Comparison of ENCODE assay signal across 14 cellular contexts in genomic region chr11:1351278-1351937, GRCh38. TPM values are rescaled to one million over a fixed set of nuclear protein-coding genes. Genes with fewer than 3 reads are reported as not detected.
DNase-seq lines count a peak whose midpoint lies in the region; ATAC-seq and TF ChIP-seq lines count a peak whose summit lies in the region.
"Had no signal": no experiment of that assay in that cellular context is flagged by ENCODE, and none has a peak within 500 bp of the region (broad histone marks: within the 10 kb centered on the region; RNA-seq: fewer than 3 reads in every experiment).

No MANE protein-coding gene starts in this region.

- no peaks in the 10 kb centered on the region for H3K36me3 ChIP-seq in A673 (ENCODE audit: insufficient read depth, low read length, poor library complexity, severe bottlenecking)
- H3K36me3 ChIP-seq: ovary had no signal

- CTCF ChIA-PET in A673 (lab: Charles Lee) = no interaction called here

- H3K27me3 ChIP-seq in A673 (replicated peaks; ENCODE audit: insufficient read depth, low read depth, low read length, poor library complexity) = no peaks in the 10 kb centered on the region
- H3K27me3 ChIP-seq: ovary had no signal

- peaks cover 12% of the 10 kb centered on the region for H3K27me3 Mint-ChIP-seq in glutamatergic neuron (ENCODE audit: unreplicated experiment)

- no peak overlapping the region for H3K27ac ChIP-seq in A673 (ENCODE audit: low read depth, low read length, poor library complexity, severe bottlenecking)
- H3K27ac ChIP-seq: ovary had no signal

- DNase-seq in A673 (ENCODE audit: low spot score) = peak; percentile 12
- peak; percentile 76 for DNase-seq in GM12865 (ENCODE audit: low read depth)
- DNase-seq in glutamatergic neuron = no peak
- no peak for DNase-seq in cerebellum (ENCODE audit: low spot score)
- DNase-seq in KG1 (lab: John Stamatoyannopoulos, UW) = no peak
- no peak for DNase-seq in NCI-H524 treated with DMSO at 0.1 percent for 48 hours (lab: John Stamatoyannopoulos, UW)
- DNase-seq: CD4-positive, CD25-positive, alpha-beta regulatory T cell; Kasumi-1; Right ventricle myocardium superior had no signal

- intact Hi-C loops in A673 (cut with micrococcal nuclease; ENCODE audit: unreplicated experiment) = no loop called here

- H3K4me1 ChIP-seq in A673 (ENCODE audit: insufficient read depth, low read length, poor library complexity, severe bottlenecking) = no peaks in the 10 kb centered on the region

- TF ChIP-seq CTCF in A673 (conservative IDR thresholded peaks at IDR 0.05; ENCODE audit: low read depth, low read length) (no peak), GM12865 (IDR thresholded peaks at IDR 0.05; ENCODE audit: insufficient read depth, low read depth, low read length, missing control alignments) (no peak), glutamatergic neuron (IDR thresholded peaks at IDR 0.05; ENCODE audit: partially characterized antibody, unreplicated experiment) (no peak)

- ATAC-seq in HG03108 (IDR thresholded peaks at IDR 0.05; ENCODE audit: unreplicated experiment) = no peak
- ATAC-seq: stimulated activated effector memory CD8-positive, alpha-beta T cell treated with anti-CD3 and anti-CD28 coated beads, Interleukin-12 subunit alpha, Interleukin-12 subunit beta, amount 100 ng/mL, for 72 hours had no signal

- H3K27ac Mint-ChIP-seq in glutamatergic neuron (ENCODE audit: unreplicated experiment) = peak overlapping the region; percentile 95
- H3K27ac Mint-ChIP-seq: CD4-positive, CD25-positive, alpha-beta regulatory T cell; stimulated activated effector memory CD8-positive, alpha-beta T cell treated with anti-CD3 and anti-CD28 coated beads, Interleukin-12 subunit alpha, Interleukin-12 subunit beta, amount 100 ng/mL, for 72 hours had no signal

- peaks cover 5% of the 10 kb centered on the region for H3K9me3 Mint-ChIP-seq in glutamatergic neuron (ENCODE audit: unreplicated experiment)
- H3K9me3 Mint-ChIP-seq: CD4-positive, CD25-positive, alpha-beta regulatory T cell; stimulated activated effector memory CD8-positive, alpha-beta T cell treated with anti-CD3 and anti-CD28 coated beads, Interleukin-12 subunit alpha, Interleukin-12 subunit beta, amount 100 ng/mL, for 72 hours had no signal

- BruUV-seq in A673 (replicated peaks; lab: Mats Ljungman, UMichigan) = no TSS peak

- no peaks in the 10 kb centered on the region for H3K36me3 Mint-ChIP-seq in glutamatergic neuron (ENCODE audit: unreplicated experiment)
- H3K36me3 Mint-ChIP-seq: CD4-positive, CD25-positive, alpha-beta regulatory T cell; stimulated activated effector memory CD8-positive, alpha-beta T cell treated with anti-CD3 and anti-CD28 coated beads, Interleukin-12 subunit alpha, Interleukin-12 subunit beta, amount 100 ng/mL, for 72 hours had no signal

- no peak overlapping the region for H3K4me3 ChIP-seq in A673 (ENCODE audit: low read depth, low read length, poor library complexity, severe bottlenecking)
- H3K4me3 ChIP-seq in GM12865 (ENCODE audit: low read depth, low read length) = no peak overlapping the region
- H3K4me3 ChIP-seq: ovary had no signal

- H3K4me3 Mint-ChIP-seq in glutamatergic neuron (ENCODE audit: unreplicated experiment) = peak overlapping the region; percentile 4
- H3K4me3 Mint-ChIP-seq: CD4-positive, CD25-positive, alpha-beta regulatory T cell; stimulated activated effector memory CD8-positive, alpha-beta T cell treated with anti-CD3 and anti-CD28 coated beads, Interleukin-12 subunit alpha, Interleukin-12 subunit beta, amount 100 ng/mL, for 72 hours had no signal

- POLR2A ChIA-PET in A673 (lab: Charles Lee; ENCODE audit: low non-redundant PET) = no interaction called here

- peaks cover 4% of the 10 kb centered on the region for H3K4me1 Mint-ChIP-seq in glutamatergic neuron (ENCODE audit: low read depth, unreplicated experiment)

- H3K9me3 ChIP-seq in A673 (ENCODE audit: low read depth, low read length, poor library complexity, severe bottlenecking) = no peaks in the 10 kb centered on the region
- H3K9me3 ChIP-seq: ovary had no signal

TF ChIP-seq in PFSK-1, 5 proteins besides CTCF, POLR2A, EP300 and RAD21:
- TF ChIP-seq POLR2AphosphoS5 (IDR thresholded peaks at IDR 0.05; ENCODE audit: low read depth, low read length) (peak; percentile 87), TAF1 (IDR thresholded peaks at IDR 0.05; ENCODE audit: borderline replicate concordance, insufficient read depth, low read length) (no peak), REST (IDR thresholded peaks at IDR 0.05; ENCODE audit: insufficient read depth in 1 of 2, low read depth in 2 of 2, low read length in 2 of 2) (no peak)

RNA-seq across cellular contexts. Expression of gene BRSK2, which starts 38.3 kb away (rescaled TPM):
- total RNA-seq in A673 (2021) = 2.2 and 3.6 TPM in 2 replicates
- polyA plus RNA-seq in PFSK-1 (2012; ENCODE audit: insufficient read length, low read depth) = 73.3 TPM
- 207 TPM for total RNA-seq in glutamatergic neuron (ENCODE audit: unreplicated experiment)
- 38.5 TPM for total RNA-seq in cerebellum
- polyA plus RNA-seq: liver had no signal

RNA-seq across cellular contexts. Expression of gene TOLLIP, which starts 42.0 kb away (rescaled TPM):
- total RNA-seq in A673 (2021) (24.0 and 32.5 TPM in 2 replicates), glutamatergic neuron (ENCODE audit: unreplicated experiment) (67.5 TPM), cerebellum (18.6 TPM)
- 140 TPM for polyA plus RNA-seq in PFSK-1 (2012; ENCODE audit: insufficient read length, low read depth)

Comparison
In these comparisons a context has a peak if more than half of its experiments do, and no peak if none do; other contexts are left out.
1. DNase-seq: peak in A673 (single experiment) and GM12865 (single experiment); none in glutamatergic neuron (single experiment), cerebellum (single experiment), KG1 (single experiment) and NCI-H524 treated with DMSO at 0.1 percent for 48 hours (single experiment).